9 cellular contexts compared by ENCODE assay signal in the genomic region with DNA sequence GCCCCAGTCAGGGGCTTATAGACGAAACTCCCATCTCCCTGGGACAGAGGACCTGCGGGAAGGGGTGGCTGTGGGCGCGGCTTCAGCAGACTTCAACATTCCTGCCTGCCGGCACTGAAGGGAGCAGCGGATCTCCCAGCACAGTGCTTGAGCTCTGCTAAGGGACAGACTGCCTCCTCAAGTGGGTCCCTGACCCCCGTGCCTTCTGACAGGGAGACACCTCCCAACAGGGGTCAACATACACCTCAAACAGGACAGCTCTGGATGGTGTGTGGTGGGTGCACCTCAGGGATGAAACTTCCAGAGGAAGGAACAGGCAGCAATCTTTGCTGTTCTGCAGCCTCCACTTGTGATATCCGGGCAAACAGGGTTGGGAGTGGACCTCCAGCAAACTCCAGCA. TPM values are rescaled to one million over a fixed set of nuclear protein-coding genes. Genes with fewer than 3 reads are reported as not detected.
"Had no signal": no experiment of that assay in that cellular context is flagged by ENCODE, and none has a peak within 500 bp of the region (broad histone marks: within the 10 kb centered on the region; RNA-seq: fewer than 3 reads in every experiment).

No MANE protein-coding gene starts in this region.

RNA-seq across cellular contexts. Expression of gene ACKR4, which starts 9.6 kb away (rescaled TPM):
- total RNA-seq: activated CD8-positive, alpha-beta memory T cell treated with anti-CD3 and anti-CD28 coated beads for 36 hours; activated T-cell treated with anti-CD3 and anti-CD28 coated beads, Interleukin-2, amount 50 U/mL, for 4 hours; activated T-helper 2 cell treated with anti-CD3 and anti-CD28 coated beads, Interferon-gamma antibody, Interleukin-2, Interleukin-4, amounts not matched to agents 10 μg/mL and 5 μg/mL and 100 μg/mL, durations not matched to agents 14 hours and 24 hours and 36 hours; cardiac muscle cell; cerebellum; gastrocnemius medialis; myocyte; progenitor cell of endocrine pancreas; vagina had no signal
